Comparison of ENCODE assay signal across 7 cellular contexts in genomic region chr16:1707193-1707790, GRCh38. TPM values are rescaled to one million over a fixed set of nuclear protein-coding genes. Genes with fewer than 3 reads are reported as not detected.
DNase-seq lines count a peak whose midpoint lies in the region; ATAC-seq and TF ChIP-seq lines count a peak whose summit lies in the region.

No MANE protein-coding gene starts in this region.

- ATAC-seq in GM23338 (peak; percentile 4; the same call in 2 of the 3 replicates), naive B cell (ENCODE audit: low read depth in 2 of 2) (no peak), HG03571 (IDR thresholded peaks at IDR 0.05; ENCODE audit: unreplicated experiment) (no peak), HG02870 (IDR thresholded peaks at IDR 0.05; ENCODE audit: unreplicated experiment) (no peak), HG03460 (IDR thresholded peaks at IDR 0.05; ENCODE audit: unreplicated experiment) (no peak)

- H3K4me1 Mint-ChIP-seq in GM23338 (peaks cover 20% of the 10 kb centered on the region), naive B cell (peaks cover 16 to 51% (median 36%) of the 10 kb centered on the region in 3 donors)

- H3K27me3 Mint-ChIP-seq in GM23338 (ENCODE audit: insufficient read depth, low read depth, poor library complexity): peaks cover 21% of the 10 kb centered on the region
- no peaks in the 10 kb centered on the region for H3K27me3 Mint-ChIP-seq in naive B cell

- no peak overlapping the region for H2AFZ ChIP-seq in GM23338
- no peak overlapping the region for H2AFZ ChIP-seq in SU-DHL-6 (ENCODE audit: low read depth, low read length, severe bottlenecking)

- no peaks in the 10 kb centered on the region for H3K27me3 ChIP-seq in GM23338 (ENCODE audit: insufficient read depth)
- no peaks in the 10 kb centered on the region for H3K27me3 ChIP-seq in SU-DHL-6 (ENCODE audit: low read length)

- TF ChIP-seq CTCF in GM23338 (conservative IDR thresholded peaks at IDR 0.05; ENCODE audit: low read depth in 2 of 2) (no peak), SU-DHL-6 (IDR thresholded peaks at IDR 0.05; ENCODE audit: insufficient read depth, low read length, poor library complexity, severe bottlenecking) (no peak), epithelial cell of esophagus (IDR thresholded peaks at IDR 0.05; ENCODE audit: insufficient read depth, low read depth, low read length, missing control alignments) (peak; percentile 9)

- no peaks in the 10 kb centered on the region for H3K9me2 ChIP-seq in GM23338 (ENCODE audit: insufficient read depth)
- H3K9me2 ChIP-seq in SU-DHL-6 (replicated peaks; ENCODE audit: insufficient read depth, low read length): no peaks in the 10 kb centered on the region

- H3K4me3 Mint-ChIP-seq in GM23338 (peak overlapping the region; percentile 96), naive B cell (peak overlapping the region; percentile 83 to 99 (median 93))

- peak overlapping the region; percentile 90 for H3K4me3 ChIP-seq in GM23338
- peak overlapping the region; percentile 64 for H3K4me3 ChIP-seq in SU-DHL-6 (ENCODE audit: insufficient read depth, low read length, poor library complexity, severe bottlenecking)
- H3K4me3 ChIP-seq in epithelial cell of esophagus (ENCODE audit: low read length): peak overlapping the region; percentile 94

- DNase-seq in GM23338 (ENCODE audit: low spot score) (peak; percentile 33), epithelial cell of esophagus (ENCODE audit: low read depth) (peak; percentile 48), naive B cell (no peak)

- H4K20me1 ChIP-seq in GM23338 (replicated peaks; ENCODE audit: insufficient read depth): peaks cover 29% of the 10 kb centered on the region
- H4K20me1 ChIP-seq in SU-DHL-6 (ENCODE audit: low read depth, low read length): no peaks in the 10 kb centered on the region

- peaks cover 21% of the 10 kb centered on the region for H3F3A ChIP-seq in GM23338 (replicated peaks; ENCODE audit: low read depth)
- H3F3A ChIP-seq in SU-DHL-6 (ENCODE audit: insufficient read depth): peaks cover 12% of the 10 kb centered on the region; the same call in 1 of the 2 replicates

- H3K27ac Mint-ChIP-seq in GM23338 (no peak overlapping the region), naive B cell (peak overlapping the region; percentile 85 to 99 (median 93))

- H3K4me1 ChIP-seq in GM23338 (ENCODE audit: insufficient read depth): peaks cover 14% of the 10 kb centered on the region

- H3K9ac ChIP-seq in SU-DHL-6 (ENCODE audit: low read length): peak overlapping the region; percentile 78

- H3K4me2 ChIP-seq in GM23338: peak overlapping the region; percentile 92
- H3K4me2 ChIP-seq in SU-DHL-6 (ENCODE audit: low read depth, low read length, poor library complexity, severe bottlenecking): peak overlapping the region; percentile 76

- H3K36me3 ChIP-seq in GM23338 (ENCODE audit: insufficient read depth) (no peaks in the 10 kb centered on the region), SU-DHL-6 (ENCODE audit: low read length) (no peaks in the 10 kb centered on the region)

- H3K9me3 ChIP-seq in SU-DHL-6 (ENCODE audit: insufficient read depth, low read length): no peaks in the 10 kb centered on the region

- H3K36me3 Mint-ChIP-seq in GM23338 (ENCODE audit: low read depth): peaks cover 12% of the 10 kb centered on the region
- H3K36me3 Mint-ChIP-seq in naive B cell: no peaks in the 10 kb centered on the region

- H3K9me3 Mint-ChIP-seq in GM23338 (no peaks in the 10 kb centered on the region), naive B cell (no peaks in the 10 kb centered on the region)

- H3K27ac ChIP-seq in GM23338 (ENCODE audit: low read depth) (no peak overlapping the region), SU-DHL-6 (ENCODE audit: low read depth, low read length) (no peak overlapping the region)

- H3K79me2 ChIP-seq in GM23338 (replicated peaks; ENCODE audit: insufficient read depth) (peaks cover 51% of the 10 kb centered on the region), SU-DHL-6 (ENCODE audit: insufficient read depth, low read length) (peaks cover 47% of the 10 kb centered on the region)

TF ChIP-seq in GM23338, 12 proteins besides CTCF, POLR2A, EP300 and RAD21 (continues in another document):
- TF ChIP-seq, protein P1, sequence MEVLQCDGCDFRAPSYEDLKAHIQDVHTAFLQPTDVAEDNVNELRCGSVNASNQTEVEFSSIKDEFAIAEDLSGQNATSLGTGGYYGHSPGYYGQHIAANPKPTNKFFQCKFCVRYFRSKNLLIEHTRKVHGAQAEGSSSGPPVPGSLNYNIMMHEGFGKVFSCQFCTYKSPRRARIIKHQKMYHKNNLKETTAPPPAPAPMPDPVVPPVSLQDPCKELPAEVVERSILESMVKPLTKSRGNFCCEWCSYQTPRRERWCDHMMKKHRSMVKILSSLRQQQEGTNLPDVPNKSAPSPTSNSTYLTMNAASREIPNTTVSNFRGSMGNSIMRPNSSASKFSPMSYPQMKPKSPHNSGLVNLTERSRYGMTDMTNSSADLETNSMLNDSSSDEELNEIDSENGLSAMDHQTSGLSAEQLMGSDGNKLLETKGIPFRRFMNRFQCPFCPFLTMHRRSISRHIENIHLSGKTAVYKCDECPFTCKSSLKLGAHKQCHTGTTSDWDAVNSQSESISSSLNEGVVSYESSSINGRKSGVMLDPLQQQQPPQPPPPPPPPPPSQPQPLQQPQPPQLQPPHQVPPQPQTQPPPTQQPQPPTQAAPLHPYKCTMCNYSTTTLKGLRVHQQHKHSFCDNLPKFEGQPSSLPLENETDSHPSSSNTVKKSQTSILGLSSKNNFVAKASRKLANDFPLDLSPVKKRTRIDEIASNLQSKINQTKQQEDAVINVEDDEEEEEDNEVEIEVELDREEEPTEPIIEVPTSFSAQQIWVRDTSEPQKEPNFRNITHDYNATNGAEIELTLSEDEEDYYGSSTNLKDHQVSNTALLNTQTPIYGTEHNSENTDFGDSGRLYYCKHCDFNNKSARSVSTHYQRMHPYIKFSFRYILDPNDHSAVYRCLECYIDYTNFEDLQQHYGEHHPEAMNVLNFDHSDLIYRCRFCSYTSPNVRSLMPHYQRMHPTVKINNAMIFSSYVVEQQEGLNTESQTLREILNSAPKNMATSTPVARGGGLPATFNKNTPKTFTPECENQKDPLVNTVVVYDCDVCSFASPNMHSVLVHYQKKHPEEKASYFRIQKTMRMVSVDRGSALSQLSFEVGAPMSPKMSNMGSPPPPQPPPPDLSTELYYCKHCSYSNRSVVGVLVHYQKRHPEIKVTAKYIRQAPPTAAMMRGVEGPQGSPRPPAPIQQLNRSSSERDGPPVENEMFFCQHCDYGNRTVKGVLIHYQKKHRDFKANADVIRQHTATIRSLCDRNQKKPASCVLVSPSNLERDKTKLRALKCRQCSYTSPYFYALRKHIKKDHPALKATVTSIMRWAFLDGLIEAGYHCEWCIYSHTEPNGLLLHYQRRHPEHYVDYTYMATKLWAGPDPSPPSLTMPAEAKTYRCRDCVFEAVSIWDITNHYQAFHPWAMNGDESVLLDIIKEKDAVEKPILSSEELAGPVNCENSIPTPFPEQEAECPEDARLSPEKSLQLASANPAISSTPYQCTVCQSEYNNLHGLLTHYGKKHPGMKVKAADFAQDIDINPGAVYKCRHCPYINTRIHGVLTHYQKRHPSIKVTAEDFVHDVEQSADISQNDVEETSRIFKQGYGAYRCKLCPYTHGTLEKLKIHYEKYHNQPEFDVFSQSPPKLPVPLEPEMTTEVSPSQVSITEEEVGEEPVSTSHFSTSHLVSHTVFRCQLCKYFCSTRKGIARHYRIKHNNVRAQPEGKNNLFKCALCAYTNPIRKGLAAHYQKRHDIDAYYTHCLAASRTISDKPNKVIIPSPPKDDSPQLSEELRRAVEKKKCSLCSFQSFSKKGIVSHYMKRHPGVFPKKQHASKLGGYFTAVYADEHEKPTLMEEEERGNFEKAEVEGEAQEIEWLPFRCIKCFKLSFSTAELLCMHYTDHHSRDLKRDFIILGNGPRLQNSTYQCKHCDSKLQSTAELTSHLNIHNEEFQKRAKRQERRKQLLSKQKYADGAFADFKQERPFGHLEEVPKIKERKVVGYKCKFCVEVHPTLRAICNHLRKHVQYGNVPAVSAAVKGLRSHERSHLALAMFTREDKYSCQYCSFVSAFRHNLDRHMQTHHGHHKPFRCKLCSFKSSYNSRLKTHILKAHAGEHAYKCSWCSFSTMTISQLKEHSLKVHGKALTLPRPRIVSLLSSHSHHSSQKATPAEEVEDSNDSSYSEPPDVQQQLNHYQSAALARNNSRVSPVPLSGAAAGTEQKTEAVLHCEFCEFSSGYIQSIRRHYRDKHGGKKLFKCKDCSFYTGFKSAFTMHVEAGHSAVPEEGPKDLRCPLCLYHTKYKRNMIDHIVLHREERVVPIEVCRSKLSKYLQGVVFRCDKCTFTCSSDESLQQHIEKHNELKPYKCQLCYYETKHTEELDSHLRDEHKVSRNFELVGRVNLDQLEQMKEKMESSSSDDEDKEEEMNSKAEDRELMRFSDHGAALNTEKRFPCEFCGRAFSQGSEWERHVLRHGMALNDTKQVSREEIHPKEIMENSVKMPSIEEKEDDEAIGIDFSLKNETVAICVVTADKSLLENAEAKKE (CRISPR knock-in tag; IDR thresholded peaks at IDR 0.05): no peak
- no peak for TF ChIP-seq EZH2phosphoT487 (IDR thresholded peaks at IDR 0.05; ENCODE audit: unreplicated experiment)
- TF ChIP-seq CREB1 (CRISPR knock-in tag; IDR thresholded peaks at IDR 0.05; ENCODE audit: low read depth): no peak
- no peak for TF ChIP-seq EZH2 (IDR thresholded peaks at IDR 0.05; ENCODE audit: low read depth, unreplicated experiment)
- TF ChIP-seq STAT1 (IDR thresholded peaks at IDR 0.05; ENCODE audit: unreplicated experiment): no peak

RNA-seq across cellular contexts. Expression of gene MAPK8IP3, which starts 1.3 kb away (rescaled TPM):
- 52.2 and 58.4 TPM in 2 replicates for total RNA-seq in GM23338 (2014; rRNA removed; shearing (Covaris generic))
- polyA plus RNA-seq in GM23338 (2016; fragmentation: Nextera tagmentation; extraction: Ambion mirVana) (10.7 and 11.3 TPM in 2 replicates), naive B cell (ENCODE audit: low read depth in 6 of 6) (10 to 100 TPM in 1 of 6 donors, 1 to 10 TPM in 5; 1.2 to 10.1 (median 2.2) TPM)

RNA-seq across cellular contexts. Expression of gene JPT2, which starts 29.2 kb away (rescaled TPM):
- 139 and 140 TPM in 2 replicates for total RNA-seq in GM23338 (2014; rRNA removed; shearing (Covaris generic))
- polyA plus RNA-seq in GM23338 (2016; fragmentation: Nextera tagmentation; extraction: Ambion mirVana) (43.8 and 47.1 TPM in 2 replicates), naive B cell (ENCODE audit: low read depth in 6 of 6) (10 to 100 TPM in 5 of 6 donors, 1 to 10 TPM in 1; 6.8 to 14.4 (median 11.5) TPM)
